7 cellular contexts compared by ENCODE assay signal in genomic region chr14:77886010-77886409, GRCh38.
"Had no signal": no experiment of that assay in that cellular context is flagged by ENCODE, and none has a peak within 500 bp of the region (broad histone marks: within the 10 kb centered on the region; RNA-seq: fewer than 3 reads in every experiment).

No MANE protein-coding gene starts in this region.

- H3K27ac ChIP-seq: HL-60 had no signal

- H3K4me3 ChIP-seq: K562 had no signal

- FAIRE-seq: HTR-8/SVneo had no signal

- DNase-seq: IMR-90, KBM-7, KG1 had no signal

- H3K4me3 Mint-ChIP-seq: IgD-negative memory B cell had no signal

- H3K27ac Mint-ChIP-seq: IgD-negative memory B cell had no signal

- H3K27me3 Mint-ChIP-seq: IgD-negative memory B cell had no signal
